1 cellular context compared by ENCODE assay signal in genomic region chr11:1943576-1943975, GRCh38.
TF ChIP-seq lines count a peak whose summit lies in the region.

No MANE protein-coding gene starts in this region.

TF ChIP-seq in H1, 55 proteins besides CTCF, POLR2A, EP300 and RAD21:
- TF ChIP-seq SRF (IDR thresholded peaks at IDR 0.05; ENCODE audit: low read depth, low read length) = no peak
- no peak for TF ChIP-seq ATF3 (IDR thresholded peaks at IDR 0.05; ENCODE audit: insufficient read depth, low read depth, low read length)
- TF ChIP-seq CEBPB (IDR thresholded peaks at IDR 0.05; ENCODE audit: low read depth, low read length) = no peak
